Comparison of ENCODE assay signal across 11 cellular contexts in genomic region chr2:239092571-239093294, GRCh38.
"Had no signal": no experiment of that assay in that cellular context is flagged by ENCODE, and none has a peak within 500 bp of the region (broad histone marks: within the 10 kb centered on the region; RNA-seq: fewer than 3 reads in every experiment).

No MANE protein-coding gene starts in this region.

- ATAC-seq: gastroesophageal sphincter, heart left ventricle, left ventricle myocardium superior had no signal

- DNase-seq: activated CD4-positive, alpha-beta T cell treated with anti-CD3 and anti-CD28 coated beads, Interleukin-2, amount 50 U/mL, for 48 hours; activated naive CD4-positive, alpha-beta T cell treated with anti-CD3 and anti-CD28 coated beads for 36 hours; colonic mucosa; erythroblast; heart left ventricle; left ventricle myocardium superior; stimulated activated CD4-positive, alpha-beta T cell treated with anti-CD3 and anti-CD28 coated beads, Interleukin-2, amount 100 ng/mL, for 24 hours; testis had no signal

- H3K4me3 ChIP-seq: colonic mucosa, gastroesophageal sphincter, heart left ventricle, testis had no signal

- H3K36me3 ChIP-seq: colonic mucosa had no signal

- H3K27ac ChIP-seq: colonic mucosa, gastroesophageal sphincter, heart left ventricle, testis had no signal

- H3K4me1 ChIP-seq: colonic mucosa, gastroesophageal sphincter, heart left ventricle, testis had no signal

- H3K9me3 ChIP-seq: colonic mucosa, gastroesophageal sphincter, heart left ventricle, testis had no signal

- FAIRE-seq: endometrium, TTC549 had no signal

- H3K27me3 ChIP-seq: colonic mucosa, gastroesophageal sphincter, heart left ventricle, testis had no signal
